Comparison of ENCODE assay signal across 8 cellular contexts in genomic region chr2:46943881-46944798, GRCh38. TPM values are rescaled to one million over a fixed set of nuclear protein-coding genes. Genes with fewer than 3 reads are reported as not detected.
DNase-seq lines count a peak whose midpoint lies in the region; ATAC-seq and TF ChIP-seq lines count a peak whose summit lies in the region.

No MANE protein-coding gene starts in this region.

- no peaks in the 10 kb centered on the region for H3K36me3 ChIP-seq in left lung

- CTCF ChIA-PET in activated CD8-positive, alpha-beta memory T cell treated with anti-CD3 and anti-CD28 coated beads, Interleukin-2, amount 10 ng/mL, durations not matched to agents 7 days and 5 days (lab: Charles Lee): interaction anchor here (0.6 to 1.5 kb wide), 5 partner anchors 11 to 45 kb away, joined by 3 to 4 read pairs (median 3); no protein-coding TSS in a partner anchor

- TF ChIP-seq CTCF in nephron (IDR thresholded peaks at IDR 0.05; ENCODE audit: unreplicated experiment in 3 of 3) (no peak), left lung (IDR thresholded peaks at IDR 0.05) (no peak), osteocyte (IDR thresholded peaks at IDR 0.05) (no peak)

- H3K36me3 Mint-ChIP-seq in activated CD8-positive, alpha-beta memory T cell treated with anti-CD3 and anti-CD28 coated beads, Interleukin-2, amount 10 ng/mL, durations not matched to agents 7 days and 5 days: peaks cover 10% of the 10 kb centered on the region
- H3K36me3 Mint-ChIP-seq in nephron (ENCODE audit: low read depth) (no peaks in the 10 kb centered on the region), osteocyte (ENCODE audit: unreplicated experiment) (peaks cover 2% of the 10 kb centered on the region)

- no peaks in the 10 kb centered on the region for H3K9me3 Mint-ChIP-seq in activated CD8-positive, alpha-beta memory T cell treated with anti-CD3 and anti-CD28 coated beads, Interleukin-2, amount 10 ng/mL, durations not matched to agents 7 days and 5 days (ENCODE audit: low read depth)
- H3K9me3 Mint-ChIP-seq in nephron (no peaks in the 10 kb centered on the region), osteocyte (ENCODE audit: unreplicated experiment) (no peaks in the 10 kb centered on the region)

- H3K27me3 Mint-ChIP-seq in activated CD8-positive, alpha-beta memory T cell treated with anti-CD3 and anti-CD28 coated beads, Interleukin-2, amount 10 ng/mL, durations not matched to agents 7 days and 5 days: no peaks in the 10 kb centered on the region
- H3K27me3 Mint-ChIP-seq in nephron (ENCODE audit: low read depth) (peaks cover 8% of the 10 kb centered on the region), osteocyte (ENCODE audit: unreplicated experiment) (no peaks in the 10 kb centered on the region)

- H3K4me1 Mint-ChIP-seq in activated CD8-positive, alpha-beta memory T cell treated with anti-CD3 and anti-CD28 coated beads, Interleukin-2, amount 10 ng/mL, durations not matched to agents 7 days and 5 days: peaks cover 51% of the 10 kb centered on the region
- H3K4me1 Mint-ChIP-seq in nephron: peaks cover 16% of the 10 kb centered on the region
- H3K4me1 Mint-ChIP-seq in osteocyte (ENCODE audit: unreplicated experiment): peaks cover 33% of the 10 kb centered on the region

- intact Hi-C loops in left ventricle myocardium superior (cut with micrococcal nuclease): no loop called here
- intact Hi-C loops in left lung (cut with DNase I): no loop called here

- H3K4me3 ChIP-seq in left lung: peak overlapping the region in 1 of 2 donors; percentile 84

- no peaks in the 10 kb centered on the region for H3K27me3 ChIP-seq in left lung

- ATAC-seq in GM18861 (IDR thresholded peaks at IDR 0.05; ENCODE audit: unreplicated experiment): peak; percentile 36
- peak; percentile 46 for ATAC-seq in HG03108 (IDR thresholded peaks at IDR 0.05; ENCODE audit: unreplicated experiment)
- peak; percentile 57 for ATAC-seq in activated CD8-positive, alpha-beta memory T cell treated with anti-CD3 and anti-CD28 coated beads, Interleukin-2, amount 10 ng/mL, durations not matched to agents 7 days and 5 days
- no peak for ATAC-seq in left ventricle myocardium superior
- no peak for ATAC-seq in left lung

- peaks cover 3 to 55% of the 10 kb centered on the region in 2 donors for H3K4me1 ChIP-seq in left lung

- peak; percentile 87 for DNase-seq in activated CD8-positive, alpha-beta memory T cell treated with anti-CD3 and anti-CD28 coated beads, Interleukin-2, amount 10 ng/mL, durations not matched to agents 7 days and 5 days
- DNase-seq in left ventricle myocardium superior (no peak), left lung (no peak), NCI-H526 (lab: John Stamatoyannopoulos, UW) (no peak), osteocyte (ENCODE audit: extremely low spot score, unreplicated experiment) (no peak)

- H3K27ac Mint-ChIP-seq in activated CD8-positive, alpha-beta memory T cell treated with anti-CD3 and anti-CD28 coated beads, Interleukin-2, amount 10 ng/mL, durations not matched to agents 7 days and 5 days: peak overlapping the region; percentile 98
- H3K27ac Mint-ChIP-seq in nephron (no peak overlapping the region), osteocyte (ENCODE audit: unreplicated experiment) (no peak overlapping the region)

- no peaks in the 10 kb centered on the region for H3K9me3 ChIP-seq in left lung

- peak overlapping the region; percentile 92 for H3K4me3 Mint-ChIP-seq in activated CD8-positive, alpha-beta memory T cell treated with anti-CD3 and anti-CD28 coated beads, Interleukin-2, amount 10 ng/mL, durations not matched to agents 7 days and 5 days
- H3K4me3 Mint-ChIP-seq in nephron (peak overlapping the region in 2 of 3 experiments; percentile 98 to 99), osteocyte (ENCODE audit: unreplicated experiment) (no peak overlapping the region)

- no peak overlapping the region for H3K27ac ChIP-seq in left lung

RNA-seq across cellular contexts. Expression of gene TTC7A, which starts 3.1 kb away (rescaled TPM):
- total RNA-seq in activated CD8-positive, alpha-beta memory T cell treated with anti-CD3 and anti-CD28 coated beads, Interleukin-2, amount 10 ng/mL, durations not matched to agents 7 days and 5 days: 10 to 100 TPM; 67.5 to 79.0 TPM
- total RNA-seq in left ventricle myocardium superior: 8.5 TPM
- total RNA-seq in left lung: 10 to 100 TPM; 43.3 to 53.4 TPM
- 17.8 and 20.0 TPM in 2 replicates for total RNA-seq in osteocyte

RNA-seq across cellular contexts. Expression of gene MCFD2, which starts 28.5 kb away (rescaled TPM):
- 10 to 100 TPM; 30.5 to 35.8 TPM for total RNA-seq in activated CD8-positive, alpha-beta memory T cell treated with anti-CD3 and anti-CD28 coated beads, Interleukin-2, amount 10 ng/mL, durations not matched to agents 7 days and 5 days
- total RNA-seq in left ventricle myocardium superior (65.6 TPM), left lung (100 to 1,000 TPM in 1 of 2 donors, 10 to 100 TPM in 1; 78.0 to 121 TPM), osteocyte (97.6 and 106 TPM in 2 replicates)

Comparison
In these comparisons a context has a peak if more than half of its experiments do, and no peak if none do; other contexts are left out.
1. ATAC-seq: peak in GM18861 (single experiment), HG03108 (single experiment) and activated CD8-positive, alpha-beta memory T cell treated with anti-CD3 and anti-CD28 coated beads, Interleukin-2, amount 10 ng/mL, durations not matched to agents 7 days and 5 days (single experiment); none in left ventricle myocardium superior (single experiment) and left lung (single experiment).